Comparison of ENCODE assay signal across 1 cellular context in the genomic region with DNA sequence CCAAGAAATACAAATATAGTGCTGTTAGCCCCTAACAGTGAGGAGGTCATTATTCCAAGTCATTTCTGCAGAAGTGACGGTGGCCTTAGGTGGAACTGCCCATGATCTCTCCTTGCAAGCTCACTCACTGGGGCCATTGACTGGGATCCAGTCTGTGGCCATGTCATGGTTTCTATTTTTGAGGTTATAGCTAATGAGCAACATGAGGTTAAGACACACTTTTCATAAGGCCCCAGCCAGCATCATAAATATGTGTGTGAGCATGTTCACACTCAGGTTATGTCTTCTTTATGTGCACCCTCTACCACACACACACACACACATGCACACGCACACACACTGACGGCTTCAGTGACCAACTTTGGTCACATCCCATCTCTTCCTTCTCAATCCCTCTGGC.
TF ChIP-seq lines count a peak whose summit lies in the region.

No MANE protein-coding gene starts in this region.

TF ChIP-seq in GM23338, 12 proteins besides CTCF, POLR2A, EP300 and RAD21 (continued from another document):
- no peak for TF ChIP-seq ETS1 (IDR thresholded peaks at IDR 0.05)
- TF ChIP-seq EZH2phosphoT487 (IDR thresholded peaks at IDR 0.05; ENCODE audit: unreplicated experiment) = no peak
- TF ChIP-seq REST (IDR thresholded peaks at IDR 0.05; ENCODE audit: unreplicated experiment) = no peak
TF ChIP-seq in GM23338: peak in this region for 0.
